In the genomic region with DNA sequence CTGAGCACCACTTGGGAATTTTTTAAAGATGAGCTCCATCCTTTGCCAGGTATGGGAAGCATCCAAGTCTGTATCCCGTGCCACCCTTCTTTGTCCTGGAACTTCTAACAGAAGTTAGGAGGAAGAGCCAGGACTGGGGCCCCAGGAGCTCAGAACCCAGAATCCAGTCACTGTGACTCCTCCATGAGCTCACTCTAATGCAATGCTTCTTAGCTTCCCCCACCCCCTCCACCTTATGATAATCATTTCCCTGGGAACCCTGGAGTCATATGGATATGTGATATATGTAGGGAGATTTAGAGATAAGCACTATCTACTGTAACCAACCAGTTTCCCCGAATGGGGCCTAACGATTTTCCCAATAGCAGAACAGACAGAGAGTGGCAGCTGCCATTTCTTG, we compare ENCODE assay signal across 33 cellular contexts. TPM values are rescaled to one million over a fixed set of nuclear protein-coding genes. Genes with fewer than 3 reads are reported as not detected.
"Had no signal": no experiment of that assay in that cellular context is flagged by ENCODE, and none has a peak within 500 bp of the region (broad histone marks: within the 10 kb centered on the region; RNA-seq: fewer than 3 reads in every experiment).

No MANE protein-coding gene starts in this region.

- H3K36me3 ChIP-seq: left ventricle myocardium inferior, ovary, right atrium auricular region, right lobe of liver, tibial nerve, upper lobe of left lung had no signal

- ATAC-seq: mucosa of descending colon; naive thymus-derived CD4-positive, alpha-beta T cell; natural killer cell treated with Interleukin-12 subunit alpha and Interleukin-12 subunit beta and Interleukin-15 and Interleukin-18, amount 100 ng/mL, for 72 hours; right lobe of liver; stimulated activated memory B cell treated with anti-CD40 and anti-IgM and Interleukin-4, amounts not matched to agents 10 μg/mL and 1 μg/mL and 100 μg/mL, for 72 hours; stimulated activated naive CD8-positive, alpha-beta T cell treated with anti-CD3 and anti-CD28 coated beads, Interleukin-15, amount 100 ng/mL, for 72 hours had no signal

- H3K4me3 ChIP-seq: hepatocyte, left ventricle myocardium inferior, lung, mucosa of descending colon, ovary, right atrium auricular region, right lobe of liver, smooth muscle cell, tibial nerve, upper lobe of left lung had no signal

- H3K79me2 ChIP-seq: hepatocyte had no signal

- H3K4me1 ChIP-seq: left ventricle myocardium inferior, right atrium auricular region, tibial nerve, upper lobe of left lung had no signal

- H3K27ac ChIP-seq: hepatocyte, left ventricle myocardium inferior, ovary, right atrium auricular region, right lobe of liver, tibial nerve, upper lobe of left lung had no signal

- H3K4me2 ChIP-seq: hepatocyte, smooth muscle cell had no signal

- H3K27me3 ChIP-seq: hepatocyte, ovary, right atrium auricular region, right lobe of liver, tibial nerve, upper lobe of left lung had no signal

- DNase-seq: islet precursor cell; left ventricle myocardium inferior; midbrain; mucosa of descending colon; naive thymus-derived CD4-positive, alpha-beta T cell; ovary; right lobe of liver; stimulated activated CD4-positive, alpha-beta T cell treated with anti-CD3 and anti-CD28 coated beads, Interleukin-1b, Interleukin-23, amount 100 ng/mL, for 48 hours; stimulated activated CD4-positive, alpha-beta T cell treated with anti-CD3 and anti-CD28 coated beads, Interleukin-2, amount 100 ng/mL, for 48 hours; stimulated activated CD4-positive, alpha-beta T cell treated with anti-CD3 and anti-CD28 coated beads, Interleukin-4, amount 100 ng/mL, for 4 hours; stimulated activated CD8-positive, alpha-beta memory T cell treated with anti-CD3 and anti-CD28 coated beads, Interleukin-4, amount 100 ng/mL, for 48 hours; stimulated activated naive CD4-positive, alpha-beta T cell treated with Interleukin-2 at 50 U/mL for 16 hours; stimulated activated naive CD8-positive, alpha-beta T cell treated with anti-CD3 and anti-CD28 coated beads, Interleukin-15, amount 100 ng/mL, for 72 hours; substantia nigra; upper lobe of left lung had no signal

- H2AFZ ChIP-seq: hepatocyte had no signal

- H3K9me3 ChIP-seq: left ventricle myocardium inferior, mucosa of descending colon, ovary, right atrium auricular region, right lobe of liver, tibial nerve, upper lobe of left lung had no signal

RNA-seq across cellular contexts. Expression of a gene that starts 0.8 kb away (rescaled TPM):
- total RNA-seq: hepatocyte; kidney epithelial cell; left ventricle myocardium inferior; lung; mesenteric fat pad; mucosa of descending colon; myocyte; naive thymus-derived CD4-positive, alpha-beta T cell; natural killer cell treated with Interleukin-12 subunit alpha and Interleukin-12 subunit beta and Interleukin-15 and Interleukin-18, amount 100 ng/mL, for 72 hours; omental fat pad; ovary; progenitor cell of endocrine pancreas; pulmonary artery endothelial cell; renal cortical epithelial cell; right atrium auricular region; right lobe of liver; skeletal muscle tissue; temporal lobe; tibial nerve; upper lobe of left lung had no signal
- polyA plus RNA-seq: hepatocyte; naive thymus-derived CD4-positive, alpha-beta T cell; neural cell; ovary; smooth muscle cell had no signal

RNA-seq across cellular contexts. Expression of a gene that starts 24.2 kb away (rescaled TPM):
- total RNA-seq: hepatocyte; kidney epithelial cell; left ventricle myocardium inferior; lung; mesenteric fat pad; mucosa of descending colon; myocyte; naive thymus-derived CD4-positive, alpha-beta T cell; natural killer cell treated with Interleukin-12 subunit alpha and Interleukin-12 subunit beta and Interleukin-15 and Interleukin-18, amount 100 ng/mL, for 72 hours; omental fat pad; ovary; progenitor cell of endocrine pancreas; pulmonary artery endothelial cell; renal cortical epithelial cell; right atrium auricular region; right lobe of liver; skeletal muscle tissue; temporal lobe; tibial nerve; upper lobe of left lung had no signal
- polyA plus RNA-seq: hepatocyte; lung; naive thymus-derived CD4-positive, alpha-beta T cell; neural cell; ovary; smooth muscle cell had no signal

RNA-seq across cellular contexts. Expression of a gene that starts 37.6 kb away (rescaled TPM):
- total RNA-seq: hepatocyte; kidney epithelial cell; left ventricle myocardium inferior; lower leg skin; lung; mesenteric fat pad; mucosa of descending colon; myocyte; naive thymus-derived CD4-positive, alpha-beta T cell; natural killer cell treated with Interleukin-12 subunit alpha and Interleukin-12 subunit beta and Interleukin-15 and Interleukin-18, amount 100 ng/mL, for 72 hours; omental fat pad; ovary; progenitor cell of endocrine pancreas; pulmonary artery endothelial cell; renal cortical epithelial cell; right atrium auricular region; right lobe of liver; skeletal muscle tissue; smooth muscle cell; temporal lobe; tibial nerve; upper lobe of left lung had no signal
- polyA plus RNA-seq: hepatocyte; lung; naive thymus-derived CD4-positive, alpha-beta T cell; neural cell; ovary had no signal

RNA-seq across cellular contexts. Expression of a gene that starts 37.9 kb away (rescaled TPM):
- total RNA-seq: hepatocyte; left ventricle myocardium inferior; mesenteric fat pad; mucosa of descending colon; myocyte; naive thymus-derived CD4-positive, alpha-beta T cell; natural killer cell treated with Interleukin-12 subunit alpha and Interleukin-12 subunit beta and Interleukin-15 and Interleukin-18, amount 100 ng/mL, for 72 hours; omental fat pad; ovary; progenitor cell of endocrine pancreas; right atrium auricular region; right lobe of liver; skeletal muscle tissue; tibial nerve had no signal
- polyA plus RNA-seq: hepatocyte; naive thymus-derived CD4-positive, alpha-beta T cell; neural cell; ovary had no signal

RNA-seq across cellular contexts. Expression of a gene that starts 55.3 kb away (rescaled TPM):
- total RNA-seq: hepatocyte; left ventricle myocardium inferior; lower leg skin; mesenteric fat pad; myocyte; naive thymus-derived CD4-positive, alpha-beta T cell; natural killer cell treated with Interleukin-12 subunit alpha and Interleukin-12 subunit beta and Interleukin-15 and Interleukin-18, amount 100 ng/mL, for 72 hours; omental fat pad; progenitor cell of endocrine pancreas; pulmonary artery endothelial cell; renal cortical epithelial cell; right atrium auricular region; skeletal muscle tissue; temporal lobe; tibial nerve; upper lobe of left lung had no signal
- polyA plus RNA-seq: naive thymus-derived CD4-positive, alpha-beta T cell; neural cell; ovary had no signal
